20 cellular contexts compared by ENCODE assay signal in genomic region chr1:27292111-27292510, GRCh38. TPM values are rescaled to one million over a fixed set of nuclear protein-coding genes. Genes with fewer than 3 reads are reported as not detected.
DNase-seq lines count a peak whose midpoint lies in the region; ATAC-seq and TF ChIP-seq lines count a peak whose summit lies in the region.
"Had no signal": no experiment of that assay in that cellular context is flagged by ENCODE, and none has a peak within 500 bp of the region (broad histone marks: within the 10 kb centered on the region; RNA-seq: fewer than 3 reads in every experiment).

No MANE protein-coding gene starts in this region.

- no peaks in the 10 kb centered on the region for H3K4me1 ChIP-seq in right cardiac atrium (ENCODE audit: control insufficient read depth, insufficient read depth, low read length)
- H3K4me1 ChIP-seq in upper lobe of right lung, result no peaks in the 10 kb centered on the region
- H3K4me1 ChIP-seq: testis had no signal

- peaks cover 19% of the 10 kb centered on the region for H3K4me1 Mint-ChIP-seq in HFFc6 (ENCODE audit: low read depth)
- H3K4me1 Mint-ChIP-seq in activated naive CD8-positive, alpha-beta T cell treated with anti-CD3 and anti-CD28 coated beads for 36 hours, result no peaks in the 10 kb centered on the region

- no peaks in the 10 kb centered on the region; the same call in 1 of the 2 replicates for H3K27me3 Mint-ChIP-seq in HFFc6 (ENCODE audit: insufficient read depth)
- no peaks in the 10 kb centered on the region for H3K27me3 Mint-ChIP-seq in activated naive CD8-positive, alpha-beta T cell treated with anti-CD3 and anti-CD28 coated beads for 36 hours
- H3K27me3 Mint-ChIP-seq: dendritic cell treated with granulocyte-macrophage colony-stimulating factor and Interleukin-4, amounts not matched to agents 40 ng/mL and 50 ng/mL, for 4 days had no signal

- H3K27ac ChIP-seq in right cardiac atrium (ENCODE audit: low read length) (no peak overlapping the region), upper lobe of right lung (no peak overlapping the region)
- H3K27ac ChIP-seq: BLaER1 treated with 17β-estradiol and CSF1 and Interleukin-3, amounts not matched to agents 10 nM and 100 nM; sigmoid colon; testis had no signal

- peaks cover 15% of the 10 kb centered on the region; the same call in 1 of the 2 replicates for H3K36me3 Mint-ChIP-seq in HFFc6 (ENCODE audit: low read depth)
- H3K36me3 Mint-ChIP-seq in activated naive CD8-positive, alpha-beta T cell treated with anti-CD3 and anti-CD28 coated beads for 36 hours, result no peaks in the 10 kb centered on the region

- WGBS in right cardiac atrium, result 74% methylated on average over 5 of the region's 5 CpGs

- H3K27me3 ChIP-seq in right cardiac atrium (ENCODE audit: control insufficient read depth, insufficient read depth) (no peaks in the 10 kb centered on the region), upper lobe of right lung (no peaks in the 10 kb centered on the region)
- H3K27me3 ChIP-seq: BLaER1 treated with 17β-estradiol and CSF1 and Interleukin-3, amounts not matched to agents 10 nM and 100 nM; sigmoid colon; testis had no signal

- peak; percentile 61 for DNase-seq in HFFc6
- peak; percentile 30 for DNase-seq in astrocyte of the hippocampus (ENCODE audit: low read depth, low spot score)
- no peak for DNase-seq in right cardiac atrium
- no peak for DNase-seq in upper lobe of right lung
- no peak for DNase-seq in germinal center (ENCODE audit: low spot score)
- no peak for DNase-seq in NK-92 (lab: John Stamatoyannopoulos, UW; ENCODE audit: unreplicated experiment)
- DNase-seq in activated naive CD8-positive, alpha-beta T cell treated with anti-CD3 and anti-CD28 coated beads for 36 hours, result no peak
- DNase-seq: activated gamma-delta T cell; aorta; NCI-H1417; NK-92 treated with Interleukin-12 subunit alpha and Interleukin-12 subunit beta, amount 100 ng/mL, for 24 hours; nucleus accumbens; SHP77; sigmoid colon; stimulated activated CD4-positive, alpha-beta T cell treated with anti-CD3 and anti-CD28 coated beads, Interleukin-2, amount 100 ng/mL, for 48 hours; T-helper 2 cell; testis had no signal

- no peak overlapping the region for H3K4me3 ChIP-seq in right cardiac atrium (ENCODE audit: low read length)
- no peak overlapping the region for H3K4me3 ChIP-seq in upper lobe of right lung
- H3K4me3 ChIP-seq: BLaER1 treated with 17β-estradiol and CSF1 and Interleukin-3, amounts not matched to agents 10 nM and 100 nM; K562; sigmoid colon; testis had no signal

- peak; percentile 35 to 43 for ATAC-seq in right cardiac atrium
- ATAC-seq in upper lobe of right lung, result peak; percentile 79
- ATAC-seq: K562 had no signal

- no peaks in the 10 kb centered on the region for H3K9me3 ChIP-seq in right cardiac atrium (ENCODE audit: control insufficient read depth, low read length)
- H3K9me3 ChIP-seq in upper lobe of right lung, result no peaks in the 10 kb centered on the region
- H3K9me3 ChIP-seq: BLaER1 treated with 17β-estradiol and CSF1 and Interleukin-3, amounts not matched to agents 10 nM and 100 nM; sigmoid colon; testis had no signal

- intact Hi-C loops in right cardiac atrium (cut with DNase I) (loop anchor here in 1 of 4 donors (10.0 kb wide), 1 partner anchor 373 kb away; no protein-coding TSS in a partner anchor), upper lobe of right lung (cut with DNase I) (no loop called here)

- peaks cover 61% of the 10 kb centered on the region for H3K36me3 ChIP-seq in upper lobe of right lung

- H3K9me3 Mint-ChIP-seq in HFFc6, result no peaks in the 10 kb centered on the region
- H3K9me3 Mint-ChIP-seq in activated naive CD8-positive, alpha-beta T cell treated with anti-CD3 and anti-CD28 coated beads for 36 hours, result no peaks in the 10 kb centered on the region
- H3K9me3 Mint-ChIP-seq: dendritic cell treated with granulocyte-macrophage colony-stimulating factor and Interleukin-4, amounts not matched to agents 40 ng/mL and 50 ng/mL, for 4 days had no signal

- peak overlapping the region; percentile 65 for H3K27ac Mint-ChIP-seq in HFFc6
- H3K27ac Mint-ChIP-seq in activated naive CD8-positive, alpha-beta T cell treated with anti-CD3 and anti-CD28 coated beads for 36 hours, result no peak overlapping the region
- H3K27ac Mint-ChIP-seq: dendritic cell treated with granulocyte-macrophage colony-stimulating factor and Interleukin-4, amounts not matched to agents 40 ng/mL and 50 ng/mL, for 4 days had no signal

- no peak overlapping the region for H3K4me3 Mint-ChIP-seq in HFFc6
- no peak overlapping the region for H3K4me3 Mint-ChIP-seq in activated naive CD8-positive, alpha-beta T cell treated with anti-CD3 and anti-CD28 coated beads for 36 hours
- H3K4me3 Mint-ChIP-seq: dendritic cell treated with granulocyte-macrophage colony-stimulating factor and Interleukin-4, amounts not matched to agents 40 ng/mL and 50 ng/mL, for 4 days had no signal

- TF ChIP-seq CTCF in HFFc6 (IDR thresholded peaks at IDR 0.05) (no peak), upper lobe of right lung (IDR thresholded peaks at IDR 0.05) (no peak)

RNA-seq across cellular contexts. Expression of gene TMEM222, which starts 29.9 kb away (rescaled TPM):
- 10 to 100 TPM; 41.3 to 54.6 (median 46.1) TPM for total RNA-seq in HFFc6 (2021; fragmentation: NEBNext Ultra II Directional; extraction: Animal tissue kit (Norgen Biotek cat#: 25700))
- total RNA-seq in right cardiac atrium, result 10 to 100 TPM; 20.8 to 29.5 (median 27.1) TPM
- 26.9 TPM for polyA plus RNA-seq in right cardiac atrium
- 36.7 TPM for total RNA-seq in upper lobe of right lung
- total RNA-seq in activated naive CD8-positive, alpha-beta T cell treated with anti-CD3 and anti-CD28 coated beads for 36 hours, result 10 to 100 TPM; 38.3 to 41.0 TPM

RNA-seq across cellular contexts. Expression of gene SYTL1, which starts 49.7 kb away (rescaled TPM):
- under 1 TPM in 2 of 6 experiments, not detected in 4; 0.08 to 0.45 TPM for total RNA-seq in HFFc6 (2021; fragmentation: NEBNext Ultra II Directional; extraction: Animal tissue kit (Norgen Biotek cat#: 25700))
- 1 to 10 TPM in 3 of 4 donors, under 1 TPM in 1; 0.39 to 2.9 (median 2.0) TPM for total RNA-seq in right cardiac atrium
- 2.1 TPM for polyA plus RNA-seq in right cardiac atrium
- 30.6 TPM for total RNA-seq in upper lobe of right lung
- 10 to 100 TPM; 39.6 to 45.5 TPM for total RNA-seq in activated naive CD8-positive, alpha-beta T cell treated with anti-CD3 and anti-CD28 coated beads for 36 hours

RNA-seq across cellular contexts. Expression of gene WDTC1, which starts 57.7 kb away (rescaled TPM):
- 10 to 100 TPM; 26.2 to 30.3 (median 28.0) TPM for total RNA-seq in HFFc6 (2021; fragmentation: NEBNext Ultra II Directional; extraction: Animal tissue kit (Norgen Biotek cat#: 25700))
- 10 to 100 TPM; 61.8 to 75.2 (median 72.4) TPM for total RNA-seq in right cardiac atrium
- 53.0 TPM for polyA plus RNA-seq in right cardiac atrium
- total RNA-seq in upper lobe of right lung, result 44.1 TPM
- total RNA-seq in activated naive CD8-positive, alpha-beta T cell treated with anti-CD3 and anti-CD28 coated beads for 36 hours, result 10 to 100 TPM; 14.1 to 15.3 TPM

Comparison
In these comparisons a context has a peak if more than half of its experiments do, and no peak if none do; other contexts are left out.
1. DNase-seq: peak in HFFc6 (single experiment) and astrocyte of the hippocampus (single experiment); none in right cardiac atrium (0 of 3), upper lobe of right lung (single experiment), germinal center (single experiment), NK-92 (single experiment) and activated naive CD8-positive, alpha-beta T cell treated with anti-CD3 and anti-CD28 coated beads for 36 hours (single experiment).